Comparison of ENCODE assay signal across 19 cellular contexts in genomic region chr13:29597246-29597645, GRCh38.
"Had no signal": no experiment of that assay in that cellular context is flagged by ENCODE, and none has a peak within 500 bp of the region (broad histone marks: within the 10 kb centered on the region; RNA-seq: fewer than 3 reads in every experiment).

No MANE protein-coding gene starts in this region.

- H3K36me3 ChIP-seq: gastroesophageal sphincter, heart right ventricle, lower lobe of right lung, tibial artery had no signal

- H3K27ac ChIP-seq: coronary artery, gastroesophageal sphincter, heart right ventricle, lower lobe of right lung, parathyroid adenoma, tibial artery had no signal

- H3K36me3 Mint-ChIP-seq: activated naive CD8-positive, alpha-beta T cell treated with anti-CD3 and anti-CD28 coated beads, Interleukin-2, amount 10 ng/mL, durations not matched to agents 7 days and 5 days; naive thymus-derived CD8-positive, alpha-beta T cell had no signal

- H3K4me1 ChIP-seq: parathyroid adenoma had no signal

- H3K9me3 ChIP-seq: gastroesophageal sphincter, heart right ventricle, lower lobe of right lung, tibial artery had no signal

- H3K27me3 Mint-ChIP-seq: activated naive CD8-positive, alpha-beta T cell treated with anti-CD3 and anti-CD28 coated beads, Interleukin-2, amount 10 ng/mL, durations not matched to agents 7 days and 5 days had no signal

- H3K27ac Mint-ChIP-seq: stimulated activated naive CD8-positive, alpha-beta T cell treated with anti-CD3 and anti-CD28 coated beads, Interleukin-15, amount 100 ng/mL, for 72 hours had no signal

- DNase-seq: activated naive CD4-positive, alpha-beta T cell treated with Interleukin-2 at 50 U/mL for 16 hours; activated naive CD8-positive, alpha-beta T cell treated with anti-CD3 and anti-CD28 coated beads, Interleukin-2, amount 10 ng/mL, durations not matched to agents 7 days and 5 days; activated T-cell treated with anti-CD3 and anti-CD28 coated beads, Interleukin-2, amount 50 U/mL, for 48 hours; amygdala; cerebellar nuclear complex; heart right ventricle; kidney; lower lobe of right lung; mesendoderm; naive thymus-derived CD8-positive, alpha-beta T cell; nucleus accumbens; right cardiac atrium; stimulated activated CD4-positive, alpha-beta T cell treated with anti-CD3 and anti-CD28 coated beads, Interleukin-4, amount 100 ng/mL, for 24 hours; stimulated activated naive CD8-positive, alpha-beta T cell treated with anti-CD3 and anti-CD28 coated beads, Interleukin-15, amount 100 ng/mL, for 72 hours; SW 1271; tibial artery had no signal

- H3K9me3 Mint-ChIP-seq: activated naive CD8-positive, alpha-beta T cell treated with anti-CD3 and anti-CD28 coated beads, Interleukin-2, amount 10 ng/mL, durations not matched to agents 7 days and 5 days; naive thymus-derived CD8-positive, alpha-beta T cell; stimulated activated naive CD8-positive, alpha-beta T cell treated with anti-CD3 and anti-CD28 coated beads, Interleukin-15, amount 100 ng/mL, for 72 hours had no signal

- ATAC-seq: gastroesophageal sphincter; heart right ventricle; lower lobe of right lung; naive thymus-derived CD8-positive, alpha-beta T cell; right cardiac atrium; stimulated activated naive CD8-positive, alpha-beta T cell treated with anti-CD3 and anti-CD28 coated beads, Interleukin-15, amount 100 ng/mL, for 72 hours had no signal

- H3K27me3 ChIP-seq: gastroesophageal sphincter had no signal

- H3K4me3 ChIP-seq: coronary artery, gastroesophageal sphincter, heart right ventricle, lower lobe of right lung, tibial artery had no signal
